Comparison of ENCODE assay signal across 8 cellular contexts in the genomic region with DNA sequence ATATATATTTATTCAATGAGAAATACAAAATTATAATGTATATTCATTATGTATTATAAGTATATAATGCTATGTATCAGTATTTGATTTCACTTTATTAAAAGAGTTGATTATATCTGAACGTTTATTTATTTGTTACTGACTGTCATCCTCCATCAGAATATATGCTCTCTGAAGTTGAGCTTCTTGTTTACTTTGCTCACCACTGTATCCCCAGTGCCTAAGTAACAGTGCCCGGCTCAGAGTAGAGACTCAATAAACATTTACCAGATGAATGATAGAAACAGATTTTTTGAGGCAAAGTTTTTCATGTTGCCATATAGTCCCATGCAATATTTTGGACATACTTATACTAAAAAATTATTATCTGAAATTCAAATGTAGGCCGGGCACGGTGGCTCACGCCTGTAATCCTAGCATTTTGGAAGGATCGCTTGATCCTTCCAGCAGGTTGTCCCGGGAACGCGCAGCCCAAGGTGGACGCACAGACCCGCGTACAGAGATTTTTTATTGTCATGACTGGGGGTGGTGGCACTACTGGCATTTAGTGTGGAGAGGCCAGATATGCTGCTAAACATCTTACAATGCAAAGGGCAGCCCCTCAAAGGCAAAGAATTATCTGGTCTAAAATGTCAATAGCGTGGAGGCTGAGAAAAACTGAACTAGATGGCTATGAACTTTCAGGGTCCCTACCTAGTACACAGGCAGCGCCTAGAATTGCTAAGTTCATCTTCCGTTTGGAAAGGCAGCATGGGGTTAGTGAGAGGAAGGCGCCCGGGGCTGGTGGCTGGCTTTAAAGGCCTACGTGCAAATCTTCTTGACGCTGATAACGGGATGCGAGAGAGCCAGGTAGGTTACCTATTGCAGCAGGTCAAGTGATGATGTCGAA.
DNase-seq lines count a peak whose midpoint lies in the region; TF ChIP-seq lines count a peak whose summit lies in the region.

No MANE protein-coding gene starts in this region.

- H3K27me3 ChIP-seq in NT2/D1 (ENCODE audit: insufficient read depth, insufficient read length) (no peaks in the 10 kb centered on the region), neutrophil (no peaks in the 10 kb centered on the region)

- peak; percentile 54 for DNase-seq in DMS53 (lab: John Stamatoyannopoulos, UW)
- DNase-seq in DMS53 treated with DMSO at 0.1 percent for 48 hours (lab: John Stamatoyannopoulos, UW; ENCODE audit: unreplicated experiment), result no peak
- no peak for DNase-seq in HFF-Myc (ENCODE audit: extremely low read depth, low read depth)
- no peak for DNase-seq in NT2/D1 (ENCODE audit: low read depth, low spot score)
- no peak for DNase-seq in epithelial cell of prostate (ENCODE audit: low read depth, low spot score)
- no peak for DNase-seq in HCEC 1CT
- no peak for DNase-seq in stimulated activated CD4-positive, alpha-beta T cell treated with anti-CD3 and anti-CD28 coated beads, Interleukin-4, amount 100 ng/mL, for 4 hours

- peak overlapping the region; percentile 88 for H3K9ac ChIP-seq in NT2/D1 (ENCODE audit: insufficient read length, low read depth)

- peaks cover 19% of the 10 kb centered on the region for H3K36me3 ChIP-seq in NT2/D1 (ENCODE audit: insufficient read depth, insufficient read length, low read length)
- no peaks in the 10 kb centered on the region for H3K36me3 ChIP-seq in neutrophil

- H3K27ac ChIP-seq in epithelial cell of prostate (peak overlapping the region; percentile 50), neutrophil (peak overlapping the region; percentile 89)

- H3K4me1 ChIP-seq in NT2/D1 (ENCODE audit: insufficient read depth, insufficient read length) (no peaks in the 10 kb centered on the region), neutrophil (ENCODE audit: control insufficient read depth in 1 of 2, insufficient read depth in 1 of 2, low read depth in 1 of 2, low read length in 1 of 2) (peaks cover 19 to 22% of the 10 kb centered on the region in 2 experiments)

- TF ChIP-seq CTCF in HFF-Myc (IDR thresholded peaks at IDR 0.05; ENCODE audit: low read depth, low read length, missing control alignments) (no peak), neutrophil (IDR thresholded peaks at IDR 0.05) (no peak)

- H3K9me3 ChIP-seq in NT2/D1 (ENCODE audit: insufficient read depth, low read length) (no peaks in the 10 kb centered on the region), neutrophil (no peaks in the 10 kb centered on the region)

- peak overlapping the region; percentile 98 for H3K4me3 ChIP-seq in HFF-Myc (replicated peaks; ENCODE audit: low read depth, low read length)
- peak overlapping the region; percentile 98 for H3K4me3 ChIP-seq in NT2/D1 (ENCODE audit: insufficient read length, low read depth)
- H3K4me3 ChIP-seq in neutrophil (ENCODE audit: low read depth in 1 of 2, low read length in 1 of 2), result peak overlapping the region; percentile 64 to 80
